Comparison of ENCODE assay signal across 20 cellular contexts in genomic region chr17:17480593-17481148, GRCh38. TPM values are rescaled to one million over a fixed set of nuclear protein-coding genes. Genes with fewer than 3 reads are reported as not detected.
DNase-seq lines count a peak whose midpoint lies in the region; FAIRE-seq and TF ChIP-seq lines count a peak whose summit lies in the region.
"Had no signal": no experiment of that assay in that cellular context is flagged by ENCODE, and none has a peak within 500 bp of the region (broad histone marks: within the 10 kb centered on the region; RNA-seq: fewer than 3 reads in every experiment).

No MANE protein-coding gene starts in this region.

- peaks cover 13% of the 10 kb centered on the region for H3K4me1 ChIP-seq in astrocyte (ENCODE audit: insufficient read depth, low read length)

- H3K9ac ChIP-seq in astrocyte (ENCODE audit: low read length), result no peak overlapping the region
- H3K9ac ChIP-seq: neural progenitor cell had no signal

- H3K27ac ChIP-seq in astrocyte (ENCODE audit: low read depth, low read length), result no peak overlapping the region
- H3K27ac ChIP-seq: neural progenitor cell, PC-9, SK-N-MC, transverse colon had no signal

- no peaks in the 10 kb centered on the region for H3K9me3 Mint-ChIP-seq in activated CD4-positive, alpha-beta T cell treated with anti-CD3 and anti-CD28 coated beads, Interleukin-2, amount 10 ng/mL, durations not matched to agents 24 days and 14 days
- H3K9me3 Mint-ChIP-seq in astrocyte (ENCODE audit: unreplicated experiment), result no peaks in the 10 kb centered on the region
- H3K9me3 Mint-ChIP-seq in neural crest cell, result no peaks in the 10 kb centered on the region
- H3K9me3 Mint-ChIP-seq: neural progenitor cell had no signal

- no peaks in the 10 kb centered on the region for H3K27me3 ChIP-seq in astrocyte (ENCODE audit: insufficient read depth, low read length)
- H3K27me3 ChIP-seq: neural progenitor cell, transverse colon had no signal

- H3K9me3 ChIP-seq in astrocyte (ENCODE audit: insufficient read depth, low read depth, low read length), result no peaks in the 10 kb centered on the region
- H3K9me3 ChIP-seq: transverse colon had no signal

- no peak for FAIRE-seq in astrocyte (lab: Jason Lieb, UNC)
- FAIRE-seq: A204.1, endothelial cell of umbilical vein, TTC549 had no signal

- H4K20me1 ChIP-seq in astrocyte (ENCODE audit: insufficient read depth, low read length), result peaks cover 47% of the 10 kb centered on the region

- H3K27ac Mint-ChIP-seq in activated CD4-positive, alpha-beta T cell treated with anti-CD3 and anti-CD28 coated beads, Interleukin-2, amount 10 ng/mL, durations not matched to agents 24 days and 14 days, result peak overlapping the region; percentile 23
- H3K27ac Mint-ChIP-seq in astrocyte (ENCODE audit: unreplicated experiment) (peak overlapping the region; percentile 44), neural crest cell (ENCODE audit: unreplicated experiment) (no peak overlapping the region)
- H3K27ac Mint-ChIP-seq: neural progenitor cell had no signal

- H3K4me3 Mint-ChIP-seq in activated CD4-positive, alpha-beta T cell treated with anti-CD3 and anti-CD28 coated beads, Interleukin-2, amount 10 ng/mL, durations not matched to agents 24 days and 14 days, result no peak overlapping the region
- H3K4me3 Mint-ChIP-seq in astrocyte (ENCODE audit: unreplicated experiment), result no peak overlapping the region
- peak overlapping the region; percentile 9 for H3K4me3 Mint-ChIP-seq in neural crest cell
- H3K4me3 Mint-ChIP-seq: neural progenitor cell had no signal

- intact Hi-C loops in activated CD4-positive, alpha-beta T cell treated with anti-CD3 and anti-CD28 coated beads, Interleukin-2, amount 10 ng/mL, durations not matched to agents 24 days and 14 days (cut with micrococcal nuclease), result no loop called here

- peak overlapping the region; percentile 17 for H3K4me3 ChIP-seq in Jurkat, Clone E6-1 (ENCODE audit: low read length)
- no peak overlapping the region for H3K4me3 ChIP-seq in astrocyte (ENCODE audit: insufficient read depth, low read depth, low read length)
- H3K4me3 ChIP-seq: neural progenitor cell, PC-9, SK-N-MC, transverse colon had no signal

- no peak overlapping the region for H2AFZ ChIP-seq in astrocyte (ENCODE audit: low read depth, low read length)
- H2AFZ ChIP-seq: neural progenitor cell, PC-9 had no signal

- TF ChIP-seq CTCF in astrocyte (IDR thresholded peaks at IDR 0.05; ENCODE audit: insufficient read depth, low read depth, low read length), result no peak
- no peak for TF ChIP-seq CTCF in neural crest cell (conservative IDR thresholded peaks at IDR 0.05)

- DNase-seq in activated CD4-positive, alpha-beta T cell treated with anti-CD3 and anti-CD28 coated beads, Interleukin-2, amount 10 ng/mL, durations not matched to agents 24 days and 14 days, result no peak
- DNase-seq in activated CD4-positive, alpha-beta T cell treated with anti-CD3 and anti-CD28 coated beads for 48 hours, result no peak
- DNase-seq in Jurkat, Clone E6-1 (ENCODE audit: low read depth, low spot score), result peak; percentile 65
- DNase-seq in astrocyte (ENCODE audit: low read depth), result no peak
- DNase-seq in neural crest cell (ENCODE audit: low read depth, low spot score), result no peak
- DNase-seq in NCI-H1436 treated with DMSO at 0.1 percent for 48 hours (lab: John Stamatoyannopoulos, UW), result no peak
- no peak for DNase-seq in AG20443 (ENCODE audit: low spot score)
- no peak for DNase-seq in foreskin melanocyte
- DNase-seq: NCI-H1048; NCI-H2107; NCI-H526; PC-9; retina; stimulated activated CD4-positive, alpha-beta T cell treated with anti-CD3 and anti-CD28 coated beads, Interleukin-2, amount 100 ng/mL, for 24 hours; transverse colon had no signal

- H3K4me2 ChIP-seq in astrocyte (ENCODE audit: low read length), result no peak overlapping the region
- H3K4me2 ChIP-seq: neural progenitor cell, PC-9 had no signal

- no peaks in the 10 kb centered on the region for H3K36me3 ChIP-seq in astrocyte (ENCODE audit: insufficient read depth, low read length)
- H3K36me3 ChIP-seq: neural progenitor cell had no signal

- H3K79me2 ChIP-seq in astrocyte (ENCODE audit: insufficient read depth, low read length), result peaks cover 82% of the 10 kb centered on the region

- peaks cover 28% of the 10 kb centered on the region for H3K36me3 Mint-ChIP-seq in activated CD4-positive, alpha-beta T cell treated with anti-CD3 and anti-CD28 coated beads, Interleukin-2, amount 10 ng/mL, durations not matched to agents 24 days and 14 days (ENCODE audit: low read depth)
- H3K36me3 Mint-ChIP-seq in astrocyte (ENCODE audit: low read depth, unreplicated experiment) (peaks cover 11% of the 10 kb centered on the region), neural crest cell (ENCODE audit: low read depth) (peaks cover 5% of the 10 kb centered on the region)

- H3K4me1 Mint-ChIP-seq in activated CD4-positive, alpha-beta T cell treated with anti-CD3 and anti-CD28 coated beads, Interleukin-2, amount 10 ng/mL, durations not matched to agents 24 days and 14 days, result peaks cover 53% of the 10 kb centered on the region
- H3K4me1 Mint-ChIP-seq in astrocyte (ENCODE audit: low read depth, unreplicated experiment) (peaks cover 13% of the 10 kb centered on the region), neural crest cell (peaks cover 19% of the 10 kb centered on the region)

- peaks cover 2% of the 10 kb centered on the region for H3K27me3 Mint-ChIP-seq in activated CD4-positive, alpha-beta T cell treated with anti-CD3 and anti-CD28 coated beads, Interleukin-2, amount 10 ng/mL, durations not matched to agents 24 days and 14 days
- no peaks in the 10 kb centered on the region for H3K27me3 Mint-ChIP-seq in astrocyte (ENCODE audit: low read depth, unreplicated experiment)
- H3K27me3 Mint-ChIP-seq in neural crest cell (ENCODE audit: low read depth), result no peaks in the 10 kb centered on the region

RNA-seq across cellular contexts. Expression of gene MED9, which starts 3.9 kb away (rescaled TPM):
- total RNA-seq in activated CD4-positive, alpha-beta T cell treated with anti-CD3 and anti-CD28 coated beads, Interleukin-2, amount 10 ng/mL, durations not matched to agents 24 days and 14 days, result 14.4 and 15.3 TPM in 2 replicates
- polyA plus RNA-seq in Jurkat, Clone E6-1 (2012; ENCODE audit: insufficient read depth, insufficient read length), result 16.1 TPM
- total RNA-seq in astrocyte (7.7 and 9.4 TPM in 2 replicates), neural crest cell (20.5 and 22.2 TPM in 2 replicates)

RNA-seq across cellular contexts. Expression of gene RASD1, which starts 15.5 kb away (rescaled TPM):
- total RNA-seq in activated CD4-positive, alpha-beta T cell treated with anti-CD3 and anti-CD28 coated beads, Interleukin-2, amount 10 ng/mL, durations not matched to agents 24 days and 14 days, result 6.6 and 7.5 TPM in 2 replicates
- polyA plus RNA-seq in Jurkat, Clone E6-1 (2012; ENCODE audit: insufficient read depth, insufficient read length), result not detected
- total RNA-seq in astrocyte (0.48 and 0.77 TPM in 2 replicates), neural crest cell (8.0 and 8.3 TPM in 2 replicates)
